ENCODE assay signal across 19 cellular contexts in the genomic region with DNA sequence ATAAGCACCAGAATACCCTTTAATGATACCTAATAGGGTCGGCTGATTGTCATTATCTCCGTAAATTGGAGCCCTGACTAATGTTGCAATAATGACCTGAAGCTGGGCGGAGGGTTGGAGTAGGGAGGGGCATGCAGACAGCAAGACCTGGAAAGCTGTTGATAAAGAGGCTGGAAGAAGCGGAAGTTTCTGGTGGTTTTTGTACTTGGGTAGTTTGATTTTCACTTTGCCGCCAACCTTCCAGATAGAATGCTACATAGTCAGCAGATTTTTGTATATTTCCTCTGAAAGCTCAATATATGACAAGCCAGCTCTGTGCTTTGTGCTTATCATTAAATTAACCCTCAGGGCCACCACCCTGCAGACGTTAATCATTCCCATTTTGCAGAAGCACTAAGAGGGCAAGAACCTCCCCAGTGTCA. TPM values are rescaled to one million over a fixed set of nuclear protein-coding genes. Genes with fewer than 3 reads are reported as not detected.
DNase-seq lines count a peak whose midpoint lies in the region; ATAC-seq, FAIRE-seq and TF ChIP-seq lines count a peak whose summit lies in the region.
"Had no signal": no experiment of that assay in that cellular context is flagged by ENCODE, and none has a peak within 500 bp of the region (broad histone marks: within the 10 kb centered on the region; RNA-seq: fewer than 3 reads in every experiment).

No MANE protein-coding gene starts in this region.

- H3K9me3 ChIP-seq in K562 (replicated peaks; ENCODE audit: control insufficient read depth, insufficient read depth, low read depth, low read length) (no peaks in the 10 kb centered on the region), trophoblast cell (ENCODE audit: insufficient read depth, low read depth, low read length) (no peaks in the 10 kb centered on the region)
- H3K9me3 ChIP-seq: HAP-1 had no signal

- H3K27me3 ChIP-seq in GM23338 (ENCODE audit: insufficient read depth) (no peaks in the 10 kb centered on the region), K562 (ENCODE audit: control insufficient read depth in 2 of 2, insufficient read depth in 2 of 2, low read length in 2 of 2) (peaks cover 0 to 8% of the 10 kb centered on the region in 2 experiments; a peak in 2 of 5 replicates), trophoblast cell (ENCODE audit: insufficient read depth, low read length) (no peaks in the 10 kb centered on the region)

- H3K36me3 Mint-ChIP-seq in GM23338 (ENCODE audit: low read depth) (no peaks in the 10 kb centered on the region), type B pancreatic cell (no peaks in the 10 kb centered on the region), immature natural killer cell (no peaks in the 10 kb centered on the region)
- H3K36me3 Mint-ChIP-seq: IgD-negative memory B cell had no signal

- H3K18ac ChIP-seq in trophoblast cell (ENCODE audit: low read length), result no peak overlapping the region

- no peaks in the 10 kb centered on the region for H3K9me3 Mint-ChIP-seq in GM23338
- no peaks in the 10 kb centered on the region for H3K9me3 Mint-ChIP-seq in type B pancreatic cell
- H3K9me3 Mint-ChIP-seq in immature natural killer cell, result no peaks in the 10 kb centered on the region
- H3K9me3 Mint-ChIP-seq: IgD-negative memory B cell had no signal

- H2BK12ac ChIP-seq in trophoblast cell (ENCODE audit: low read length), result no peak overlapping the region

- CTCF ChIA-PET in K562 (lab: Yijun Ruan, JAX; ENCODE audit: low intra/inter-chr PET ratio), result no interaction called here

- peaks cover 4% of the 10 kb centered on the region for H3K27me3 Mint-ChIP-seq in GM23338 (ENCODE audit: insufficient read depth, low read depth, poor library complexity)
- H3K27me3 Mint-ChIP-seq in type B pancreatic cell, result no peaks in the 10 kb centered on the region
- peaks cover 3 to 15% (median 3%) of the 10 kb centered on the region in 3 donors for H3K27me3 Mint-ChIP-seq in immature natural killer cell (ENCODE audit: low read depth in 3 of 3)

- H4K91ac ChIP-seq in trophoblast cell (ENCODE audit: low read depth, low read length), result no peak overlapping the region

- H3K4me1 Mint-ChIP-seq in GM23338 (no peaks in the 10 kb centered on the region; the same call in 2 of the 3 replicates), type B pancreatic cell (ENCODE audit: unreplicated experiment) (no peaks in the 10 kb centered on the region), immature natural killer cell (no peaks in the 10 kb centered on the region)

- H3K79me1 ChIP-seq in trophoblast cell (ENCODE audit: low read length), result no peaks in the 10 kb centered on the region

- no peaks in the 10 kb centered on the region for H4K20me1 ChIP-seq in GM23338 (replicated peaks; ENCODE audit: insufficient read depth)
- H4K20me1 ChIP-seq in K562 (replicated peaks; ENCODE audit: control insufficient read depth, insufficient read depth, low read length), result no peaks in the 10 kb centered on the region

- POLR2A ChIA-PET in K562 (lab: Yijun Ruan, JAX), result interaction anchor here (0.7 kb wide), 1 partner anchor 51 kb away, joined by 3 read pairs; no protein-coding TSS in a partner anchor

- H4K8ac ChIP-seq in trophoblast cell (ENCODE audit: low read depth, low read length), result no peak overlapping the region

- no peak overlapping the region for H2AK5ac ChIP-seq in trophoblast cell (ENCODE audit: low read length)

- no peaks in the 10 kb centered on the region for H3K9me1 ChIP-seq in K562 (ENCODE audit: control insufficient read depth, insufficient read depth, low read length)

- no peak for DNase-seq in GM23338 (ENCODE audit: low spot score)
- DNase-seq in K562 (ENCODE audit: extremely low read depth in 1 of 4, low spot score in 3 of 4), result no peak
- peak; percentile 66 for DNase-seq in left lobe of liver (ENCODE audit: low spot score)
- DNase-seq in trophoblast cell, result peak in 1 of 2 donors; percentile 33
- no peak for DNase-seq in type B pancreatic cell (ENCODE audit: extremely low spot score, unreplicated experiment)
- DNase-seq in immature natural killer cell, result no peak
- no peak for DNase-seq in GOT3 (lab: John Stamatoyannopoulos, UW)
- DNase-seq: DMS 273 treated with DMSO at 0.1 percent for 48 hours, DND-41, NCI-H1105, NCI-H1694 treated with DMSO at 0.1 percent for 48 hours, NCI-H774, Right ventricle myocardium superior had no signal

- H3F3A ChIP-seq in GM23338 (replicated peaks; ENCODE audit: low read depth), result no peaks in the 10 kb centered on the region

- no peak for FAIRE-seq in K562 (lab: Jason Lieb, UNC)
- FAIRE-seq: G401.6 had no signal

- no peak for TF ChIP-seq EP300 in K562 (IDR thresholded peaks at IDR 0.05; ENCODE audit: low read length)

- H2BK5ac ChIP-seq in trophoblast cell (ENCODE audit: low read depth, low read length, poor library complexity), result no peak overlapping the region

- no peak overlapping the region for H2BK120ac ChIP-seq in trophoblast cell (ENCODE audit: insufficient read depth, low read length, poor library complexity)

- no peak overlapping the region for H3K4me3 ChIP-seq in GM23338
- no peak overlapping the region for H3K4me3 ChIP-seq in K562
- no peak overlapping the region for H3K4me3 ChIP-seq in trophoblast cell (ENCODE audit: low read depth, low read length)
- H3K4me3 ChIP-seq: HAP-1 had no signal

- H3K27ac Mint-ChIP-seq in GM23338, result no peak overlapping the region; the same call in 1 of the 2 replicates
- no peak overlapping the region for H3K27ac Mint-ChIP-seq in type B pancreatic cell
- no peak overlapping the region for H3K27ac Mint-ChIP-seq in immature natural killer cell
- H3K27ac Mint-ChIP-seq: IgD-negative memory B cell had no signal

- intact Hi-C loops in K562 (cut with micrococcal nuclease), result no loop called here

- no peak overlapping the region for H3K4me2 ChIP-seq in GM23338
- no peak overlapping the region for H3K4me2 ChIP-seq in K562 (ENCODE audit: insufficient read depth, low read length)
- H3K4me2 ChIP-seq in trophoblast cell (ENCODE audit: low read length), result peak overlapping the region; percentile 10

- H3K4ac ChIP-seq in trophoblast cell (ENCODE audit: low read depth, low read length), result no peak overlapping the region

- ATAC-seq in GM23338 (no peak), K562 (no peak), left lobe of liver (peak; percentile 84)

- H3K79me2 ChIP-seq in GM23338 (replicated peaks; ENCODE audit: insufficient read depth) (no peaks in the 10 kb centered on the region), K562 (ENCODE audit: control insufficient read depth, insufficient read depth, low read length) (no peaks in the 10 kb centered on the region), trophoblast cell (ENCODE audit: control insufficient read depth, insufficient read depth, low read length, poor library complexity) (no peaks in the 10 kb centered on the region)

- H3K36me3 ChIP-seq in GM23338 (ENCODE audit: insufficient read depth), result no peaks in the 10 kb centered on the region
- H3K36me3 ChIP-seq in K562 (ENCODE audit: control insufficient read depth, insufficient read depth, low read length), result no peaks in the 10 kb centered on the region
- no peaks in the 10 kb centered on the region for H3K36me3 ChIP-seq in trophoblast cell (ENCODE audit: control insufficient read depth in 1 of 2, insufficient read depth in 2 of 2, low read length in 2 of 2)
- H3K36me3 ChIP-seq: HAP-1 had no signal

- H3K4me3 Mint-ChIP-seq in GM23338 (no peak overlapping the region), type B pancreatic cell (no peak overlapping the region), immature natural killer cell (no peak overlapping the region)
- H3K4me3 Mint-ChIP-seq: IgD-negative memory B cell had no signal

- H4K12ac ChIP-seq in trophoblast cell (ENCODE audit: low read depth, low read length), result no peak overlapping the region

- no peak overlapping the region for H3K14ac ChIP-seq in trophoblast cell (ENCODE audit: low read length)

- BruUV-seq in K562 (replicated peaks; lab: Mats Ljungman, UMichigan), result no TSS peak

- peak overlapping the region; percentile 18; the same call in 1 of the 2 replicates for H2AFZ ChIP-seq in GM23338
- H2AFZ ChIP-seq in K562 (ENCODE audit: low read depth, low read length), result no peak overlapping the region
- no peak overlapping the region for H2AFZ ChIP-seq in trophoblast cell (ENCODE audit: insufficient read depth, low read length, poor library complexity)

- H3K27ac ChIP-seq in GM23338 (ENCODE audit: low read depth) (no peak overlapping the region), K562 (ENCODE audit: extremely low read depth, low read depth, low read length) (no peak overlapping the region), trophoblast cell (ENCODE audit: low read depth, low read length) (no peak overlapping the region)

- H3K23ac ChIP-seq in trophoblast cell (ENCODE audit: low read length), result no peak overlapping the region

- TF ChIP-seq CTCF in GM23338 (conservative IDR thresholded peaks at IDR 0.05; ENCODE audit: low read depth in 2 of 2) (no peak), K562 (IDR thresholded peaks at IDR 0.05 in 2 of 3, conservative IDR thresholded peaks at IDR 0.05 in 1 of 3; ENCODE audit: insufficient read depth in 2 of 3, low read depth in 1 of 3, low read length in 3 of 3) (no peak), type B pancreatic cell (conservative IDR thresholded peaks at IDR 0.05) (no peak)

- WGBS in K562 (ENCODE audit: insufficient coverage, low coverage, missing lambda C conversion rate), result 0% methylated on average over 6 of the region's 6 CpGs
- WGBS in trophoblast cell (ENCODE audit: extremely low coverage, insufficient coverage, insufficient read length), result no CpG with 5 or more reads among the region's 6 CpGs

- TF ChIP-seq POLR2A in K562 (conservative IDR thresholded peaks at IDR 0.05), result no peak

- no peak overlapping the region for H3K9ac ChIP-seq in K562 (ENCODE audit: insufficient read depth in 1 of 2, low read depth in 2 of 2, low read length in 2 of 2)
- H3K9ac ChIP-seq in trophoblast cell (ENCODE audit: low read length), result no peak overlapping the region

- peaks cover 6% of the 10 kb centered on the region; the same call in 1 of the 2 replicates for H3K9me2 ChIP-seq in GM23338 (ENCODE audit: insufficient read depth)

- in situ Hi-C loops in K562 (cut with MboI), result no loop called here

- H3K4me1 ChIP-seq in GM23338 (ENCODE audit: insufficient read depth) (no peaks in the 10 kb centered on the region), K562 (replicated peaks in 1 of 2; ENCODE audit: control insufficient read depth in 2 of 2, insufficient read depth in 2 of 2, low read length in 2 of 2) (no peaks in the 10 kb centered on the region), trophoblast cell (ENCODE audit: control insufficient read depth in 1 of 2, insufficient read depth in 2 of 2, low read length in 2 of 2) (peaks cover 0 to 3% of the 10 kb centered on the region in 2 experiments)
- H3K4me1 ChIP-seq: HAP-1 had no signal

- no peak for TF ChIP-seq RAD21 in K562 (CRISPR knock-in tag; conservative IDR thresholded peaks at IDR 0.05 in 1 of 2, IDR thresholded peaks at IDR 0.05 in 1 of 2)

RNA-seq across cellular contexts. Expression of a gene that starts 34.9 kb away (rescaled TPM):
- 0.28 and 1.4 TPM in 2 replicates for total RNA-seq in GM23338 (2014; rRNA removed; shearing (Covaris generic))
- polyA plus RNA-seq in GM23338 (2016; fragmentation: Nextera tagmentation; extraction: Ambion mirVana), result 0.13 TPM in 1 of 2 replicates, not detected in the other
- not detected in 2 replicates for total RNA-seq in K562 (2011; cell fraction: chromatin; rRNA removed; ENCODE audit: low replicate concordance)
- not detected in 2 replicates for total RNA-seq in K562 (2011; cell fraction: nucleolus; rRNA removed)
- total RNA-seq in K562 (2011; cell fraction: nucleoplasm; rRNA removed), result not detected in 2 replicates
- not detected in 2 replicates for total RNA-seq in K562 (2014; rRNA removed)
- total RNA-seq in K562 (2014; rRNA removed; fragmentation: Illumina TruSeq; extraction: Trizol), result not detected in 2 replicates
- total RNA-seq in K562 (2015; rRNA removed; fragmentation: Illumina TruSeq; extraction: Trizol), result not detected in 2 replicates
- not detected in 2 replicates for total RNA-seq in K562 (2021)
- polyA plus RNA-seq in K562 (2011; rRNA removed), result not detected in 2 replicates
- polyA plus RNA-seq in K562 (2011; cell fraction: cytosol; rRNA removed), result not detected in 2 replicates
- polyA plus RNA-seq in K562 (2011; cell fraction: nucleus; rRNA removed), result not detected in 2 replicates
- polyA plus RNA-seq in K562 (2012), result not detected in 2 replicates
- not detected in 2 replicates for polyA plus RNA-seq in K562 (2014; fragmentation: Illumina TruSeq; extraction: Trizol)
- not detected for polyA plus RNA-seq in K562 (2014; fragmentation: Nextera tagmentation; extraction: Ambion mirVana)
- polyA plus RNA-seq in K562 (2014; rRNA removed), result not detected in 2 replicates
- polyA minus RNA-seq in K562 (2011; rRNA and poly(A)+ RNA removed), result not detected in 2 replicates
- not detected in 2 replicates for polyA minus RNA-seq in K562 (2011; cell fraction: cytosol; rRNA and poly(A)+ RNA removed)
- polyA minus RNA-seq in K562 (2011; cell fraction: nucleus; rRNA and poly(A)+ RNA removed), result not detected in 2 replicates
- 0.20 TPM for total RNA-seq in left lobe of liver
- 0.82 and 0.86 TPM in 2 replicates for polyA plus RNA-seq in trophoblast cell (2013)
- 2.0 and 5.2 TPM in 2 replicates for total RNA-seq in type B pancreatic cell (ENCODE audit: low replicate concordance)
- not detected for polyA plus RNA-seq in immature natural killer cell
- total RNA-seq: HT-29, LHCN-M2, OCI-LY7, Right ventricle myocardium superior had no signal
- polyA plus RNA-seq: IgD-negative memory B cell had no signal
